In genomic region chr2:239260546-239261327, GRCh38 we compare ENCODE assay signal across 1 cellular context.
TF ChIP-seq lines count a peak whose summit lies in the region.

No MANE protein-coding gene starts in this region.

TF ChIP-seq in SK-N-SH treated with all-trans-retinoic acid at 6 μM for 48 hours, 23 proteins besides CTCF, POLR2A, EP300 and RAD21 (continued from another document):
- TF ChIP-seq PATZ1 (CRISPR knock-in tag; IDR thresholded peaks at IDR 0.05; ENCODE audit: borderline replicate concordance) = no peak
